22 cellular contexts compared by ENCODE assay signal in the genomic region with DNA sequence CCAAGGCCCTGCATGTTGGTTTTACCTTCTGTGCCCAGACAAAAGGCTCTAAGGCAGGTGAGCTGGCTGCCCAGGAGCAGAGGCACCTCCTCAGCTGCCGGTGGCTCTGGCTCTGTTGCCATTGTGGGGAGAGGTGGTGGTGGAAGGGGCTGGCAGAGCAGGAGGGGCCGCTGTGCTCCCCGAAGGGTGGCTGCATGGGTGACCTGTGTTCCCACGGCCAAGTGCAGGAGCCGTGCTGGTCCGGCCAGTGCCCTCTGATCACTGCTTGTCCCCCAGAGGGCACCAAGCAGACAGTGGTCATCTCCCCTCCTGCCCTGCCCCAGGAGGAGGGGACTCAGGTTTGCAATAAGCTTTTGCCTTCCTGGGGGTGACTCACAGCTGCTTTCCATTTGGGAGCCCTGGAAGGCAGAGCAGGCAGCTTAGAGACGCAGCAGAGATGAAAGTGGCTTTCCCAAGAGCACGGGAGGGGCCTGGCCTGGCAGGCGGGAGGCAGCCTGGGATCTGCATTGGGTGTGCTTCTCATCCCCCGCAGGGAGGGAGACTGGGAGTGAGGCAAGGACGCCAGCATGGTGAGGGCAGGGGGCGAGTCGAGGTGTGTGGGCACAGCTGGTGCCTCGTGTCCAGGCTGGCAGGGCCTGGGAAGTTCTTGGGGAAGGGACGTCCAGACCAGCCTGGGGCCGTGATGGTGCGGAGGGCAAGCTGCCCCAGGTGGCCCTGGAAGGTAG. TPM values are rescaled to one million over a fixed set of nuclear protein-coding genes. Genes with fewer than 3 reads are reported as not detected.
DNase-seq lines count a peak whose midpoint lies in the region; ATAC-seq, FAIRE-seq and TF ChIP-seq lines count a peak whose summit lies in the region.
"Had no signal": no experiment of that assay in that cellular context is flagged by ENCODE, and none has a peak within 500 bp of the region (broad histone marks: within the 10 kb centered on the region; RNA-seq: fewer than 3 reads in every experiment).

No MANE protein-coding gene starts in this region.

- H4K20me1 ChIP-seq in IMR-90 (ENCODE audit: insufficient read depth, low read length) = peaks cover 12% of the 10 kb centered on the region; the same call in 1 of the 2 replicates
- H4K20me1 ChIP-seq in H1 (replicated peaks in 1 of 2; ENCODE audit: control insufficient read depth in 1 of 2, insufficient read depth in 2 of 2, low read length in 2 of 2) = peaks cover 4 to 22% of the 10 kb centered on the region in 2 experiments

- no peak for TF ChIP-seq EP300 in H1 (IDR thresholded peaks at IDR 0.05; ENCODE audit: borderline replicate concordance in 1 of 2, low read depth in 2 of 2, low read length in 2 of 2)

- H4K8ac ChIP-seq in IMR-90 (ENCODE audit: low read depth in 2 of 2, low read length in 2 of 2) = no peak overlapping the region
- no peak overlapping the region for H4K8ac ChIP-seq in H1 (ENCODE audit: extremely low read depth, insufficient read depth, low read length)

- no peaks in the 10 kb centered on the region for H3K9me3 ChIP-seq in Caco-2
- no peaks in the 10 kb centered on the region for H3K9me3 ChIP-seq in IMR-90 (ENCODE audit: control insufficient read depth, insufficient read depth, low read length)
- no peaks in the 10 kb centered on the region for H3K9me3 ChIP-seq in H1 (ENCODE audit: insufficient read depth in 2 of 2, low read depth in 1 of 2, low read length in 1 of 2)
- no peaks in the 10 kb centered on the region for H3K9me3 ChIP-seq in adrenal gland (replicated peaks in 1 of 3)
- H3K9me3 ChIP-seq: body of pancreas had no signal

- H3K27me3 Mint-ChIP-seq in Caco-2 (ENCODE audit: insufficient read depth, unreplicated experiment) (peaks cover 15% of the 10 kb centered on the region), neural crest cell (ENCODE audit: low read depth) (peaks cover 25% of the 10 kb centered on the region)

- H3K4me3 ChIP-seq in Caco-2 (ENCODE audit: low read depth, low read length) (no peak overlapping the region), IMR-90 (ENCODE audit: insufficient read depth, low read depth, low read length) (no peak overlapping the region), H1 (ENCODE audit: extremely low read depth in 1 of 4, insufficient read depth in 2 of 4, low read depth in 3 of 4, low read length in 4 of 4) (no peak overlapping the region), adrenal gland (no peak overlapping the region)
- H3K4me3 ChIP-seq: body of pancreas, GM12878, skin epidermis had no signal

- TF ChIP-seq CTCF in Caco-2 (IDR thresholded peaks at IDR 0.05; ENCODE audit: insufficient read depth in 1 of 2, low read depth in 1 of 2, low read length in 1 of 2, severe bottlenecking in 1 of 2, unreplicated experiment in 1 of 2) (no peak), IMR-90 (conservative IDR thresholded peaks at IDR 0.05; ENCODE audit: low read depth, low read length) (no peak), H1 (IDR thresholded peaks at IDR 0.05; ENCODE audit: control extremely low read depth in 1 of 3, insufficient read depth in 1 of 3, low read depth in 1 of 3, low read length in 3 of 3) (no peak), neural crest cell (conservative IDR thresholded peaks at IDR 0.05) (no peak), adrenal gland (IDR thresholded peaks at IDR 0.05) (no peak)

- H3K23ac ChIP-seq in IMR-90 (ENCODE audit: low read depth, low read length) = no peak overlapping the region
- H3K23ac ChIP-seq in H1 (ENCODE audit: insufficient read length) = no peak overlapping the region

- no peak overlapping the region for H2AK9ac ChIP-seq in IMR-90 (replicated peaks; ENCODE audit: low read depth, low read length, poor library complexity)

- H3K79me2 ChIP-seq in H1 (ENCODE audit: control insufficient read depth in 1 of 2, insufficient read depth in 2 of 2, low read length in 2 of 2) = no peaks in the 10 kb centered on the region

- H3K4me2 ChIP-seq in IMR-90 (ENCODE audit: low read depth, low read length) (no peak overlapping the region), H1 (ENCODE audit: insufficient read depth in 1 of 2, low read depth in 2 of 2, low read length in 2 of 2) (no peak overlapping the region)

- no peaks in the 10 kb centered on the region for H3K9me3 Mint-ChIP-seq in Caco-2 (ENCODE audit: unreplicated experiment)
- no peaks in the 10 kb centered on the region for H3K9me3 Mint-ChIP-seq in neural crest cell

- H2AK5ac ChIP-seq in IMR-90 (ENCODE audit: low read depth, low read length) (no peak overlapping the region), H1 (ENCODE audit: low read depth, low read length) (0 out of 2 replicates have a peak overlapping the region, but pooled peaks have one; percentile 82)

- H3K4me1 ChIP-seq in Caco-2 = 0 out of 2 replicates have a peak, but pooled peaks cover 3% of the 10 kb centered on the region
- no peaks in the 10 kb centered on the region for H3K4me1 ChIP-seq in IMR-90 (ENCODE audit: control insufficient read depth, insufficient read depth, low read length)
- H3K4me1 ChIP-seq in H1 (replicated peaks in 1 of 4; ENCODE audit: control insufficient read depth in 3 of 4, insufficient read depth in 4 of 4, low read length in 3 of 4) = peaks cover 0 to 22% (median 13%) of the 10 kb centered on the region in 4 experiments; a peak in 5 of 7 replicates
- H3K4me1 ChIP-seq in adrenal gland (replicated peaks in 1 of 2) = no peaks in the 10 kb centered on the region
- H3K4me1 ChIP-seq: body of pancreas had no signal

- H3K27ac Mint-ChIP-seq in Caco-2 (ENCODE audit: unreplicated experiment) (peak overlapping the region; percentile 70), neural crest cell (ENCODE audit: unreplicated experiment) (no peak overlapping the region)

- peaks cover 51% of the 10 kb centered on the region for H3K36me3 Mint-ChIP-seq in Caco-2 (ENCODE audit: insufficient read depth, unreplicated experiment)
- H3K36me3 Mint-ChIP-seq in neural crest cell (ENCODE audit: low read depth) = no peaks in the 10 kb centered on the region
- H3K36me3 Mint-ChIP-seq: CD14-positive monocyte had no signal

- no peaks in the 10 kb centered on the region for H3K9me1 ChIP-seq in IMR-90 (ENCODE audit: insufficient read depth, low read length)

- H3K14ac ChIP-seq in IMR-90 (replicated peaks; ENCODE audit: low read depth, low read length) = no peak overlapping the region; the same call in 1 of the 2 replicates
- no peak overlapping the region for H3K14ac ChIP-seq in H1 (ENCODE audit: insufficient read length)

- no peak overlapping the region for H3K4ac ChIP-seq in IMR-90 (ENCODE audit: low read depth, low read length)
- no peak overlapping the region for H3K4ac ChIP-seq in H1 (replicated peaks; ENCODE audit: insufficient read length, low read depth, low read length)

- WGBS in IMR-90 (ENCODE audit: extremely low coverage in 2 of 2, insufficient read length in 1 of 2), 2 experiments = 58% methylated on average over 9 of the region's 17 CpGs; no CpG with 5 or more reads in 1 of the 2 experiments
- WGBS in H1 (ENCODE audit: extremely low coverage in 1 of 2, insufficient coverage in 1 of 2, insufficient read length in 1 of 2, insufficient replicate concordance in 2 of 2, low coverage in 1 of 2, low lambda C conversion rate in 2 of 2, missing lambda C conversion rate in 1 of 2), 2 experiments = 75% methylated on average over 16 of the region's 17 CpGs; no CpG with 5 or more reads in 1 of the 2 experiments
- 54 to 61% (median 58%) methylated on average over 12 to 17 of the region's 17 CpGs for WGBS in adrenal gland, 4 donors

- H2AFZ ChIP-seq in IMR-90 (replicated peaks; ENCODE audit: low read length, poor library complexity) = peak overlapping the region; percentile 58
- no peak overlapping the region for H2AFZ ChIP-seq in H1 (ENCODE audit: low read length)

- H2BK120ac ChIP-seq in IMR-90 (ENCODE audit: low read depth, low read length) (no peak overlapping the region), H1 (replicated peaks; ENCODE audit: low read depth, low read length) (no peak overlapping the region)

- H4K91ac ChIP-seq in IMR-90 (ENCODE audit: insufficient read depth, low read depth, low read length) (no peak overlapping the region), H1 (replicated peaks; ENCODE audit: insufficient read length, low read length) (no peak overlapping the region)

- no peak overlapping the region for H3K27ac ChIP-seq in IMR-90 (ENCODE audit: insufficient read depth, low read length)
- H3K27ac ChIP-seq in H1 (ENCODE audit: low read depth, low read length) = no peak overlapping the region
- H3K27ac ChIP-seq in adrenal gland = no peak overlapping the region
- H3K27ac ChIP-seq: body of pancreas, skin epidermis had no signal

- intact Hi-C loops in Caco-2 (cut with micrococcal nuclease; ENCODE audit: unreplicated experiment) (no loop called here), IMR-90 (cut with micrococcal nuclease) (no loop called here), adrenal gland (cut with DNase I) (no loop called here)

- H4K5ac ChIP-seq in IMR-90 (ENCODE audit: low read depth, low read length) (no peak overlapping the region), H1 (ENCODE audit: insufficient read length, low read depth, low read length) (no peak overlapping the region)

- no peaks in the 10 kb centered on the region; the same call in 1 of the 2 replicates for H3K23me2 ChIP-seq in H1 (ENCODE audit: low read depth, low read length)

- POLR2A ChIA-PET in Caco-2 (lab: Charles Lee) = interaction anchor here (0.6 kb wide), 2 partner anchors 187 to 464 kb away, joined by 3 to 7 read pairs; no protein-coding TSS in a partner anchor
- POLR2A ChIA-PET in IMR-90 (lab: Charles Lee; ENCODE audit: unreplicated experiment) = no interaction called here
- POLR2A ChIA-PET in H1 (lab: Charles Lee; ENCODE audit: partially characterized antibody) = interaction anchor here (0.7 to 1.4 kb wide), 3 partner anchors 9 to 39 kb away, joined by 3 read pairs; no protein-coding TSS in a partner anchor

- ATAC-seq in IMR-90 (ENCODE audit: low read depth) (peak; percentile 48), HG03175 (IDR thresholded peaks at IDR 0.05; ENCODE audit: unreplicated experiment) (no peak)
- ATAC-seq: body of pancreas, GM12878 had no signal

- no peak overlapping the region for H3K18ac ChIP-seq in IMR-90 (ENCODE audit: low read depth, low read length)
- H3K18ac ChIP-seq in H1 (ENCODE audit: extremely low read depth, low read length) = no peak overlapping the region

- H3K9ac ChIP-seq in IMR-90 (ENCODE audit: low read depth, low read length) = no peak overlapping the region
- no peak overlapping the region for H3K9ac ChIP-seq in H1 (replicated peaks in 1 of 4; ENCODE audit: extremely low read depth in 1 of 4, low read depth in 3 of 4, low read length in 3 of 4)

- H3K4me1 Mint-ChIP-seq in Caco-2 (ENCODE audit: low read depth, unreplicated experiment) (no peaks in the 10 kb centered on the region), neural crest cell (peaks cover 6% of the 10 kb centered on the region)
- H3K4me1 Mint-ChIP-seq: CD14-positive monocyte had no signal

- no peak for FAIRE-seq in H1 (lab: Jason Lieb, UNC)
- FAIRE-seq: GM12878, RCC 7860, urothelium cell line had no signal

- H2BK5ac ChIP-seq in IMR-90 (ENCODE audit: low read depth, low read length, poor library complexity, severe bottlenecking) (no peak overlapping the region), H1 (ENCODE audit: low read depth, low read length) (no peak overlapping the region)

- no peak for TF ChIP-seq POLR2A in IMR-90 (IDR thresholded peaks at IDR 0.05; ENCODE audit: low read depth, low read length)
- no peak for TF ChIP-seq POLR2A in H1 (IDR thresholded peaks at IDR 0.05; ENCODE audit: control extremely low read depth in 1 of 2, low read depth in 2 of 2, low read length in 2 of 2)
- no peak for TF ChIP-seq POLR2A in adrenal gland (IDR thresholded peaks at IDR 0.05)

- in situ Hi-C loops in IMR-90 (cut with MboI; ENCODE audit: low sequenced_read_pairs) = no loop called here

- H3K36me3 ChIP-seq in Caco-2 (ENCODE audit: control insufficient read depth, insufficient read depth, low read length) = no peaks in the 10 kb centered on the region
- H3K36me3 ChIP-seq in IMR-90 (ENCODE audit: control insufficient read depth, insufficient read depth, low read length) = no peaks in the 10 kb centered on the region
- no peaks in the 10 kb centered on the region for H3K36me3 ChIP-seq in H1 (ENCODE audit: control insufficient read depth in 2 of 4, insufficient read depth in 4 of 4, low read length in 3 of 4)
- no peaks in the 10 kb centered on the region for H3K36me3 ChIP-seq in adrenal gland (replicated peaks in 1 of 2)

- H2BK15ac ChIP-seq in IMR-90 (ENCODE audit: low read depth, low read length) (no peak overlapping the region), H1 (ENCODE audit: low read length) (0 out of 2 replicates have a peak overlapping the region, but pooled peaks have one; percentile 61)

- CTCF ChIA-PET in Caco-2 (lab: Charles Lee) (no interaction called here), IMR-90 (lab: Yijun Ruan, JAX) (no interaction called here), H1 (lab: Charles Lee; ENCODE audit: partially characterized antibody) (interaction anchor here (0.6 to 2.6 kb wide), 5 partner anchors 11 to 48 kb away, joined by 3 to 25 read pairs (median 3); no protein-coding TSS in a partner anchor)

- no peak overlapping the region for H3K4me3 Mint-ChIP-seq in Caco-2 (ENCODE audit: unreplicated experiment)
- peak overlapping the region; percentile 55 for H3K4me3 Mint-ChIP-seq in neural crest cell

- dilution Hi-C loops in IMR-90 (cut with HindIII; ENCODE audit: low sequenced_read_pairs, unreplicated experiment) = no loop called here

- H2BK20ac ChIP-seq in IMR-90 (ENCODE audit: low read depth, low read length) = no peak overlapping the region
- H2BK20ac ChIP-seq in H1 (ENCODE audit: low read length) = no peak overlapping the region

- H3K27me3 ChIP-seq in Caco-2 (replicated peaks; ENCODE audit: control insufficient read depth, insufficient read depth, low read length) = no peaks in the 10 kb centered on the region
- peaks cover 18% of the 10 kb centered on the region; the same call in 1 of the 2 replicates for H3K27me3 ChIP-seq in IMR-90 (ENCODE audit: control insufficient read depth, insufficient read depth, low read length)
- peaks cover 57 to 95% (median 92%) of the 10 kb centered on the region in 4 experiments for H3K27me3 ChIP-seq in H1 (replicated peaks in 1 of 4; ENCODE audit: control insufficient read depth in 3 of 4, extremely low read depth in 1 of 4, insufficient read depth in 3 of 4, low read length in 3 of 4)
- peaks cover 23% of the 10 kb centered on the region for H3K27me3 ChIP-seq in adrenal gland
- H3K27me3 ChIP-seq: body of pancreas had no signal

- H3K56ac ChIP-seq in IMR-90 (ENCODE audit: extremely low read depth, insufficient read depth, low read length) (no peak overlapping the region), H1 (replicated peaks; ENCODE audit: insufficient read length, low read depth, low read length) (no peak overlapping the region)

- DNase-seq in Caco-2 = no peak
- DNase-seq in IMR-90 = peak; percentile 55
- DNase-seq in H1 (ENCODE audit: low read depth in 1 of 2, low spot score in 2 of 2) = no peak
- no peak for DNase-seq in neural crest cell (ENCODE audit: low read depth, low spot score)
- DNase-seq in adrenal gland = no peak
- no peak for DNase-seq in 8988T
- DNase-seq in NAMALWA (ENCODE audit: low spot score) = no peak
- DNase-seq: activated CD4-positive, CD25-positive, alpha-beta regulatory T cell; activated effector memory CD4-positive, alpha-beta T cell treated with anti-CD3 and anti-CD28 coated beads, Interleukin-2, amount 50 U/mL, for 16 hours; body of pancreas; DND-41; NCI-H2081 treated with DMSO at 0.1 percent for 48 hours; occipital lobe; stimulated activated naive CD4-positive, alpha-beta T cell; T-helper 1 cell had no signal

- no peak for TF ChIP-seq RAD21 in IMR-90 (IDR thresholded peaks at IDR 0.05; ENCODE audit: low read length)
- TF ChIP-seq RAD21 in H1 (IDR thresholded peaks at IDR 0.05 in 1 of 2, conservative IDR thresholded peaks at IDR 0.05 in 1 of 2; ENCODE audit: low read depth in 2 of 2, low read length in 2 of 2) = no peak

- no peak overlapping the region for H2BK12ac ChIP-seq in H1 (ENCODE audit: low read depth, low read length)

- no peaks in the 10 kb centered on the region for H3K79me1 ChIP-seq in IMR-90 (ENCODE audit: low read depth in 1 of 2, low read length in 2 of 2)
- no peaks in the 10 kb centered on the region for H3K79me1 ChIP-seq in H1 (ENCODE audit: low read depth, low read length)

- BruUV-seq in Caco-2 (replicated peaks; lab: Mats Ljungman, UMichigan) (no TSS peak), IMR-90 (replicated peaks; lab: Mats Ljungman, UMichigan) (no TSS peak)

RNA-seq across cellular contexts. Expression of a gene that starts 28.7 kb away (rescaled TPM):
- total RNA-seq in Caco-2 (2022) = 0.29 TPM in 1 of 2 replicates, not detected in the other
- not detected in 2 replicates for total RNA-seq in IMR-90 (2012; rRNA removed)
- not detected in 2 replicates for polyA plus RNA-seq in IMR-90 (2012; rRNA removed)
- polyA plus RNA-seq in IMR-90 (2012; cell fraction: cytosol; rRNA removed) = 0.01 TPM in 1 of 2 replicates, not detected in the other
- polyA plus RNA-seq in IMR-90 (2012; cell fraction: nucleus; rRNA removed; ENCODE audit: low replicate concordance) = 0.10 and 0.12 TPM in 2 replicates
- not detected in 2 replicates for total RNA-seq in H1 (2021; fragmentation: NEBNext Ultra II Directional; extraction: Animal tissue kit (Norgen Biotek cat#: 25700))
- 0.32 and 0.36 TPM in 2 replicates for polyA plus RNA-seq in H1 (2011; rRNA removed)
- polyA plus RNA-seq in H1 (2011; cell fraction: cytosol; rRNA removed) = 0.19 TPM
- 0.27 TPM for polyA plus RNA-seq in H1 (2011; cell fraction: nucleus; rRNA removed)
- 0.09 to 0.32 TPM (median 0.25 TPM) in 3 of 4 replicates, not detected in the other for polyA plus RNA-seq in H1 (2012, experiment 1 of 2)
- 0.09 TPM for polyA plus RNA-seq in H1 (2012, experiment 2 of 2)
- 0.14 TPM for polyA plus RNA-seq in H1 (2013, experiment 1 of 2)
- polyA plus RNA-seq in H1 (2013, experiment 2 of 2) = 0.13 TPM
- polyA minus RNA-seq in H1 (2011; rRNA and poly(A)+ RNA removed) = not detected in 2 replicates
- polyA minus RNA-seq in H1 (2011; cell fraction: cytosol; rRNA and poly(A)+ RNA removed) = not detected
- polyA minus RNA-seq in H1 (2011; cell fraction: nucleus; rRNA and poly(A)+ RNA removed) = not detected
- total RNA-seq in neural crest cell = 0.16 TPM in 1 of 2 replicates, not detected in the other
- total RNA-seq in adrenal gland = 1 to 10 TPM in 6 of 8 donors, under 1 TPM in 2; 0.18 to 4.2 (median 1.4) TPM
- 1 to 10 TPM in 1 of 3 donors, under 1 TPM in 1, not detected in 1; 0.98 to 3.1 TPM for polyA plus RNA-seq in adrenal gland
- total RNA-seq: mesenteric fat pad, occipital lobe had no signal
- polyA plus RNA-seq: CD14-positive monocyte had no signal

RNA-seq across cellular contexts. Expression of a gene that starts 40.4 kb away (rescaled TPM):
- 211 and 224 TPM in 2 replicates for total RNA-seq in Caco-2 (2022)
- total RNA-seq in IMR-90 (2012; rRNA removed) = 114 and 135 TPM in 2 replicates
- 171 and 175 TPM in 2 replicates for polyA plus RNA-seq in IMR-90 (2012; rRNA removed)
- 130 and 173 TPM in 2 replicates for polyA plus RNA-seq in IMR-90 (2012; cell fraction: cytosol; rRNA removed)
- 96.2 and 113 TPM in 2 replicates for polyA plus RNA-seq in IMR-90 (2012; cell fraction: nucleus; rRNA removed; ENCODE audit: low replicate concordance)
- total RNA-seq in H1 (2021; fragmentation: NEBNext Ultra II Directional; extraction: Animal tissue kit (Norgen Biotek cat#: 25700)) = 101 and 106 TPM in 2 replicates
- 31.1 and 39.6 TPM in 2 replicates for polyA plus RNA-seq in H1 (2011; rRNA removed)
- polyA plus RNA-seq in H1 (2011; cell fraction: cytosol; rRNA removed) = 80.4 TPM
- 79.1 TPM for polyA plus RNA-seq in H1 (2011; cell fraction: nucleus; rRNA removed)
- polyA plus RNA-seq in H1 (2012, experiment 1 of 2) = 76.1 to 129 TPM (median 105 TPM) in 4 replicates
- 55.3 TPM for polyA plus RNA-seq in H1 (2012, experiment 2 of 2)
- 89.8 TPM for polyA plus RNA-seq in H1 (2013, experiment 1 of 2)
- polyA plus RNA-seq in H1 (2013, experiment 2 of 2) = 106 TPM
- 31.4 and 55.9 TPM in 2 replicates for polyA minus RNA-seq in H1 (2011; rRNA and poly(A)+ RNA removed)
- 47.0 TPM for polyA minus RNA-seq in H1 (2011; cell fraction: cytosol; rRNA and poly(A)+ RNA removed)
- 33.5 TPM for polyA minus RNA-seq in H1 (2011; cell fraction: nucleus; rRNA and poly(A)+ RNA removed)
- 106 and 116 TPM in 2 replicates for total RNA-seq in neural crest cell
- 100 to 1,000 TPM; 169 to 309 (median 193) TPM for total RNA-seq in adrenal gland
- 10 to 100 TPM; 32.9 to 79.6 (median 40.4) TPM for polyA plus RNA-seq in adrenal gland

RNA-seq across cellular contexts. Expression of a gene that starts 50.1 kb away (rescaled TPM):
- 0.48 and 0.79 TPM in 2 replicates for total RNA-seq in Caco-2 (2022)
- total RNA-seq in IMR-90 (2012; rRNA removed) = not detected in 2 replicates
- polyA plus RNA-seq in IMR-90 (2012; rRNA removed) = 0.05 and 0.23 TPM in 2 replicates
- polyA plus RNA-seq in IMR-90 (2012; cell fraction: cytosol; rRNA removed) = 0.10 TPM in 1 of 2 replicates, not detected in the other
- polyA plus RNA-seq in IMR-90 (2012; cell fraction: nucleus; rRNA removed; ENCODE audit: low replicate concordance) = 1.0 and 3.0 TPM in 2 replicates
- total RNA-seq in H1 (2021; fragmentation: NEBNext Ultra II Directional; extraction: Animal tissue kit (Norgen Biotek cat#: 25700)) = 0.15 TPM in 1 of 2 replicates, not detected in the other
- polyA plus RNA-seq in H1 (2011; rRNA removed) = 0.14 and 0.35 TPM in 2 replicates
- polyA plus RNA-seq in H1 (2011; cell fraction: cytosol; rRNA removed) = 0.34 TPM
- 2.4 TPM for polyA plus RNA-seq in H1 (2011; cell fraction: nucleus; rRNA removed)
- 0.60 TPM in 1 of 4 replicates, not detected in the others for polyA plus RNA-seq in H1 (2012, experiment 1 of 2)
- not detected for polyA plus RNA-seq in H1 (2012, experiment 2 of 2)
- polyA plus RNA-seq in H1 (2013, experiment 1 of 2) = 0.10 TPM
- 0.07 TPM for polyA plus RNA-seq in H1 (2013, experiment 2 of 2)
- not detected in 2 replicates for polyA minus RNA-seq in H1 (2011; rRNA and poly(A)+ RNA removed)
- not detected for polyA minus RNA-seq in H1 (2011; cell fraction: cytosol; rRNA and poly(A)+ RNA removed)
- not detected for polyA minus RNA-seq in H1 (2011; cell fraction: nucleus; rRNA and poly(A)+ RNA removed)
- 1.3 and 1.6 TPM in 2 replicates for total RNA-seq in neural crest cell
- total RNA-seq in adrenal gland = under 1 TPM in 4 of 8 donors, not detected in 4; 0.12 to 0.51 (median 0.18) TPM
- polyA plus RNA-seq in adrenal gland = under 1 TPM in 2 of 3 donors, not detected in 1; 0.64 to 0.84 TPM
- total RNA-seq: mesenteric fat pad had no signal
- polyA plus RNA-seq: CD14-positive monocyte, GM12878 had no signal
